ENCODE assay signal across 14 cellular contexts in the genomic region with DNA sequence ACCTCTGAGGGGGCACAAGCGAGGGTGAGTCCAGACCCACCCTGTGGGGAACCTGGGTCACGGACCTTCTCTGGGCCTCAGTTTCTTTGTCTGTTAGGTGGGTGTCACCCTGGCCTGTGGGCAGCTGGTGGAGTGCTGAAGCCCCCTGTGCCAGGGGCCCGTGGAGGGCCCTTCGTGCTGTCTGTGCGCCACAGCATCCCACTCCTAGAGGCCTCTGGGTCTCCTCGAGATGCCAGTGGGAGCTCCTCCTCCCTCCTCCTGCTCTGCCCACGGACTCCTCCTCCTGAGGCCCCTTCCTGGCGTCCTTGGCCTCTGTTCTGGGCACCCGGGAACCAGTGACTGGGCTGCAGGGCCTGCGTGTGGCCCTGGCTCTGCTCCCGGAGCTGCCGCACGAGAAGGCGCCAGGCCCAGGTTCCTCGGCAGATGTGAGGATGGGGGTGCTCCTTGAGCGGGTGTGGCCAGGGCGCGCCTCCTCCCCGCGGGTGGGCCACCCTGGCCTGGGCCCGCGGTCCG. TPM values are rescaled to one million over a fixed set of nuclear protein-coding genes. Genes with fewer than 3 reads are reported as not detected.
DNase-seq lines count a peak whose midpoint lies in the region; ATAC-seq, FAIRE-seq and TF ChIP-seq lines count a peak whose summit lies in the region.
"Had no signal": no experiment of that assay in that cellular context is flagged by ENCODE, and none has a peak within 500 bp of the region (broad histone marks: within the 10 kb centered on the region; RNA-seq: fewer than 3 reads in every experiment).

No MANE protein-coding gene starts in this region.

- no peaks in the 10 kb centered on the region for H3K79me2 ChIP-seq in astrocyte (ENCODE audit: insufficient read depth, low read length)

- no peak for DNase-seq in Right ventricle myocardium inferior (ENCODE audit: missing footprints)
- DNase-seq in Right ventricle myocardium superior: no peak
- DNase-seq in astrocyte (ENCODE audit: low read depth): no peak
- peak; percentile 10 for DNase-seq in iPS-NIHi7 (ENCODE audit: extremely low spot score)
- peak; percentile 41 for DNase-seq in ureter (ENCODE audit: low spot score)
- no peak for DNase-seq in D341Med (ENCODE audit: low spot score)
- no peak for DNase-seq in activated T-helper 2 cell treated with anti-CD3 and anti-CD28 coated beads, Interferon-gamma antibody, Interleukin-2, Interleukin-4, amounts not matched to agents 10 μg/mL and 5 μg/mL and 100 μg/mL, durations not matched to agents 14 hours and 24 hours and 36 hours (ENCODE audit: low spot score)

- intact Hi-C loops in Right ventricle myocardium inferior (cut with DNase I) (no loop called here), Right ventricle myocardium superior (cut with DNase I) (no loop called here)
- intact Hi-C loops in activated T-helper 2 cell treated with anti-CD3 and anti-CD28 coated beads, Interferon-gamma antibody, Interleukin-2, Interleukin-4, amounts not matched to agents 10 μg/mL and 5 μg/mL and 100 μg/mL, durations not matched to agents 14 hours and 24 hours and 36 hours (cut with micrococcal nuclease): loop anchor here (5.0 kb wide), 1 partner anchor 39 kb away; no protein-coding TSS in a partner anchor

- H3K27me3 ChIP-seq in astrocyte (ENCODE audit: insufficient read depth, low read length): peaks cover 4% of the 10 kb centered on the region

- H3K36me3 Mint-ChIP-seq in astrocyte (ENCODE audit: low read depth, unreplicated experiment): no peaks in the 10 kb centered on the region
- H3K36me3 Mint-ChIP-seq in activated T-helper 2 cell treated with anti-CD3 and anti-CD28 coated beads, Interferon-gamma antibody, Interleukin-2, Interleukin-4, amounts not matched to agents 10 μg/mL and 5 μg/mL and 100 μg/mL, durations not matched to agents 14 hours and 24 hours and 36 hours (ENCODE audit: low read depth): no peaks in the 10 kb centered on the region

- peaks cover 2% of the 10 kb centered on the region for H3K4me1 Mint-ChIP-seq in astrocyte (ENCODE audit: low read depth, unreplicated experiment)
- peaks cover 9% of the 10 kb centered on the region for H3K4me1 Mint-ChIP-seq in activated T-helper 2 cell treated with anti-CD3 and anti-CD28 coated beads, Interferon-gamma antibody, Interleukin-2, Interleukin-4, amounts not matched to agents 10 μg/mL and 5 μg/mL and 100 μg/mL, durations not matched to agents 14 hours and 24 hours and 36 hours (ENCODE audit: low read depth)

- H3K27ac Mint-ChIP-seq in astrocyte (ENCODE audit: unreplicated experiment): no peak overlapping the region
- H3K27ac Mint-ChIP-seq in activated T-helper 2 cell treated with anti-CD3 and anti-CD28 coated beads, Interferon-gamma antibody, Interleukin-2, Interleukin-4, amounts not matched to agents 10 μg/mL and 5 μg/mL and 100 μg/mL, durations not matched to agents 14 hours and 24 hours and 36 hours: no peak overlapping the region

- FAIRE-seq in astrocyte (lab: Jason Lieb, UNC): no peak
- FAIRE-seq: G401.6, RCC 7860, TTC549 had no signal

- H3K4me2 ChIP-seq in astrocyte (ENCODE audit: low read length): peak overlapping the region; percentile 86

- H3K36me3 ChIP-seq in astrocyte (ENCODE audit: insufficient read depth, low read length): no peaks in the 10 kb centered on the region

- TF ChIP-seq CTCF in astrocyte (IDR thresholded peaks at IDR 0.05; ENCODE audit: insufficient read depth, low read depth, low read length): no peak

- peaks cover 19% of the 10 kb centered on the region for H3K27me3 Mint-ChIP-seq in astrocyte (ENCODE audit: low read depth, unreplicated experiment)
- H3K27me3 Mint-ChIP-seq in activated T-helper 2 cell treated with anti-CD3 and anti-CD28 coated beads, Interferon-gamma antibody, Interleukin-2, Interleukin-4, amounts not matched to agents 10 μg/mL and 5 μg/mL and 100 μg/mL, durations not matched to agents 14 hours and 24 hours and 36 hours (ENCODE audit: low read depth): peaks cover 2% of the 10 kb centered on the region

- ATAC-seq in Right ventricle myocardium inferior (peak; percentile 15), Right ventricle myocardium superior (ENCODE audit: poor library complexity) (no peak), GM18498 (IDR thresholded peaks at IDR 0.05; ENCODE audit: unreplicated experiment) (no peak)

- no peak overlapping the region for H2AFZ ChIP-seq in astrocyte (ENCODE audit: low read depth, low read length)

- no peak overlapping the region for H3K9ac ChIP-seq in astrocyte (ENCODE audit: low read length)

- H4K20me1 ChIP-seq in astrocyte (ENCODE audit: insufficient read depth, low read length): no peaks in the 10 kb centered on the region

- H3K9me3 Mint-ChIP-seq in astrocyte (ENCODE audit: unreplicated experiment): no peaks in the 10 kb centered on the region
- no peaks in the 10 kb centered on the region for H3K9me3 Mint-ChIP-seq in activated T-helper 2 cell treated with anti-CD3 and anti-CD28 coated beads, Interferon-gamma antibody, Interleukin-2, Interleukin-4, amounts not matched to agents 10 μg/mL and 5 μg/mL and 100 μg/mL, durations not matched to agents 14 hours and 24 hours and 36 hours

- H3K9me3 ChIP-seq in astrocyte (ENCODE audit: insufficient read depth, low read depth, low read length): no peaks in the 10 kb centered on the region

- no peak overlapping the region for H3K27ac ChIP-seq in astrocyte (ENCODE audit: low read depth, low read length)

- no peak overlapping the region for H3K4me3 ChIP-seq in astrocyte (ENCODE audit: insufficient read depth, low read depth, low read length)

- H3K4me3 Mint-ChIP-seq in astrocyte (ENCODE audit: unreplicated experiment): no peak overlapping the region
- H3K4me3 Mint-ChIP-seq in activated T-helper 2 cell treated with anti-CD3 and anti-CD28 coated beads, Interferon-gamma antibody, Interleukin-2, Interleukin-4, amounts not matched to agents 10 μg/mL and 5 μg/mL and 100 μg/mL, durations not matched to agents 14 hours and 24 hours and 36 hours (ENCODE audit: low read depth): no peak overlapping the region

- H3K4me1 ChIP-seq in astrocyte (ENCODE audit: insufficient read depth, low read length): peaks cover 16% of the 10 kb centered on the region

RNA-seq across cellular contexts. Expression of a gene that starts 6.1 kb away (rescaled TPM):
- total RNA-seq in Right ventricle myocardium inferior: 0.30 TPM
- not detected for total RNA-seq in Right ventricle myocardium superior
- 0.09 and 0.22 TPM in 2 replicates for total RNA-seq in astrocyte
- 0.49 TPM for total RNA-seq in ureter
- 3.2 and 3.9 TPM in 2 replicates for total RNA-seq in activated T-helper 2 cell treated with anti-CD3 and anti-CD28 coated beads, Interferon-gamma antibody, Interleukin-2, Interleukin-4, amounts not matched to agents 10 μg/mL and 5 μg/mL and 100 μg/mL, durations not matched to agents 14 hours and 24 hours and 36 hours
- total RNA-seq: fibroblast of villous mesenchyme had no signal

RNA-seq across cellular contexts. Expression of a gene that starts 26.2 kb away (rescaled TPM):
- not detected for total RNA-seq in Right ventricle myocardium inferior
- total RNA-seq in Right ventricle myocardium superior: not detected
- total RNA-seq in astrocyte: not detected in 2 replicates
- 0.47 TPM for total RNA-seq in ureter
- 1.3 and 1.9 TPM in 2 replicates for total RNA-seq in activated T-helper 2 cell treated with anti-CD3 and anti-CD28 coated beads, Interferon-gamma antibody, Interleukin-2, Interleukin-4, amounts not matched to agents 10 μg/mL and 5 μg/mL and 100 μg/mL, durations not matched to agents 14 hours and 24 hours and 36 hours

RNA-seq across cellular contexts. Expression of a gene that starts 55.8 kb away (rescaled TPM):
- total RNA-seq in Right ventricle myocardium inferior (1.2 TPM), Right ventricle myocardium superior (2.0 TPM), astrocyte (not detected in 2 replicates), ureter (0.57 TPM)
- 42.0 and 44.7 TPM in 2 replicates for total RNA-seq in activated T-helper 2 cell treated with anti-CD3 and anti-CD28 coated beads, Interferon-gamma antibody, Interleukin-2, Interleukin-4, amounts not matched to agents 10 μg/mL and 5 μg/mL and 100 μg/mL, durations not matched to agents 14 hours and 24 hours and 36 hours
- total RNA-seq: fibroblast of villous mesenchyme, occipital lobe, temporal lobe had no signal

Comparison
In these comparisons a context has a peak if more than half of its experiments do, and no peak if none do; other contexts are left out.
1. DNase-seq: peak in iPS-NIHi7 (single experiment) and ureter (single experiment); none in Right ventricle myocardium inferior (single experiment), Right ventricle myocardium superior (single experiment), astrocyte (single experiment), D341Med (single experiment) and activated T-helper 2 cell treated with anti-CD3 and anti-CD28 coated beads, Interferon-gamma antibody, Interleukin-2, Interleukin-4, amounts not matched to agents 10 μg/mL and 5 μg/mL and 100 μg/mL, durations not matched to agents 14 hours and 24 hours and 36 hours (single experiment).
2. RNA of a gene that starts 55.8 kb away (total RNA-seq): 42.0 to 44.7 TPM in activated T-helper 2 cell treated with anti-CD3 and anti-CD28 coated beads, Interferon-gamma antibody, Interleukin-2, Interleukin-4, amounts not matched to agents 10 μg/mL and 5 μg/mL and 100 μg/mL, durations not matched to agents 14 hours and 24 hours and 36 hours; 2.0 TPM in Right ventricle myocardium superior (single experiment), 1.2 TPM in Right ventricle myocardium inferior (single experiment), 0.57 TPM in ureter (single experiment) and not detected in astrocyte; every median in the first group is over 10 times any median in the second.